Comparison of ENCODE assay signal across 14 cellular contexts in genomic region chr7:105821527-105821926, GRCh38. TPM values are rescaled to one million over a fixed set of nuclear protein-coding genes. Genes with fewer than 3 reads are reported as not detected.
A peak's percentile ranks its signal among the peaks of the same experiment; 100 is the strongest.
DNase-seq lines count a peak whose midpoint lies in the region; ATAC-seq and TF ChIP-seq lines count a peak whose summit lies in the region.
"Had no signal": no experiment of that assay in that cellular context is flagged by ENCODE, and none has a peak within 500 bp of the region (broad histone marks: within the 10 kb centered on the region; RNA-seq: fewer than 3 reads in every experiment).

No MANE protein-coding gene starts in this region.

- POLR2A ChIA-PET in CD4-positive, alpha-beta T cell (lab: Charles Lee): interaction anchor here (1.3 kb wide), 1 partner anchor 103 kb away, joined by 3 read pairs; no protein-coding TSS in a partner anchor

- H3K9me3 Mint-ChIP-seq in activated T-cell treated with anti-CD3 and anti-CD28 coated beads, Interleukin-2, amount 50 U/mL, for 24 hours: no peaks in the 10 kb centered on the region
- H3K9me3 Mint-ChIP-seq in CD4-positive, alpha-beta T cell: peaks cover 6% of the 10 kb centered on the region
- H3K9me3 Mint-ChIP-seq in endothelial cell (ENCODE audit: unreplicated experiment): no peaks in the 10 kb centered on the region
- H3K9me3 Mint-ChIP-seq: HFFc6 had no signal

- no peak overlapping the region for H2AFZ ChIP-seq in Karpas-422 (ENCODE audit: low read length)

- H3K36me3 Mint-ChIP-seq in activated T-cell treated with anti-CD3 and anti-CD28 coated beads, Interleukin-2, amount 50 U/mL, for 24 hours (ENCODE audit: low read depth): peaks cover 2% of the 10 kb centered on the region
- H3K36me3 Mint-ChIP-seq in CD4-positive, alpha-beta T cell (ENCODE audit: low read depth): peaks cover 43% of the 10 kb centered on the region
- peaks cover 4% of the 10 kb centered on the region for H3K36me3 Mint-ChIP-seq in endothelial cell (ENCODE audit: low read depth, unreplicated experiment)

- no peak for TF ChIP-seq CTCF in CD4-positive, alpha-beta T cell (IDR thresholded peaks at IDR 0.05)
- TF ChIP-seq CTCF in endothelial cell (IDR thresholded peaks at IDR 0.05; ENCODE audit: unreplicated experiment): no peak

- no peak overlapping the region for H3K4me2 ChIP-seq in Karpas-422 (ENCODE audit: low read depth, low read length, poor library complexity, severe bottlenecking)
- H3K4me2 ChIP-seq: A549 had no signal

- H3K27ac Mint-ChIP-seq in activated T-cell treated with anti-CD3 and anti-CD28 coated beads, Interleukin-2, amount 50 U/mL, for 24 hours: peak overlapping the region; percentile 37
- no peak overlapping the region for H3K27ac Mint-ChIP-seq in CD4-positive, alpha-beta T cell
- H3K27ac Mint-ChIP-seq in endothelial cell (ENCODE audit: unreplicated experiment): peak overlapping the region; percentile 48
- H3K27ac Mint-ChIP-seq: HFFc6 had no signal

- no peaks in the 10 kb centered on the region for H3K27me3 ChIP-seq in CD4-positive, alpha-beta T cell (ENCODE audit: control insufficient read depth, insufficient read depth, low read length)
- no peaks in the 10 kb centered on the region for H3K27me3 ChIP-seq in Karpas-422 (ENCODE audit: low read length)
- H3K27me3 ChIP-seq: BE2C had no signal

- H3K9me3 ChIP-seq in CD4-positive, alpha-beta T cell (ENCODE audit: control insufficient read depth, low read length): no peaks in the 10 kb centered on the region
- H3K9me3 ChIP-seq in Karpas-422 (ENCODE audit: low read length): no peaks in the 10 kb centered on the region
- H3K9me3 ChIP-seq: A549, BE2C had no signal

- no peaks in the 10 kb centered on the region for H3K4me1 ChIP-seq in Karpas-422 (ENCODE audit: low read length)

- intact Hi-C loops in CD4-positive, alpha-beta T cell (cut with DNase I, micrococcal nuclease): no loop called here

- no peaks in the 10 kb centered on the region; the same call in 1 of the 2 replicates for H3K9me2 ChIP-seq in Karpas-422 (replicated peaks; ENCODE audit: insufficient read depth, low read length)

- H3K4me3 Mint-ChIP-seq in activated T-cell treated with anti-CD3 and anti-CD28 coated beads, Interleukin-2, amount 50 U/mL, for 24 hours: no peak overlapping the region
- H3K4me3 Mint-ChIP-seq in CD4-positive, alpha-beta T cell: peak overlapping the region; percentile 67
- no peak overlapping the region for H3K4me3 Mint-ChIP-seq in endothelial cell (ENCODE audit: unreplicated experiment)
- H3K4me3 Mint-ChIP-seq: HFFc6 had no signal

- no peaks in the 10 kb centered on the region for H4K20me1 ChIP-seq in Karpas-422 (ENCODE audit: insufficient read depth, low read depth, low read length)

- no peak for DNase-seq in activated T-cell treated with anti-CD3 and anti-CD28 coated beads, Interleukin-2, amount 50 U/mL, for 24 hours
- no peak for DNase-seq in activated T-cell treated with anti-CD3 and anti-CD28 coated beads for 4 hours
- DNase-seq in CD4-positive, alpha-beta T cell: no peak
- DNase-seq in Karpas-422: no peak
- no peak for DNase-seq in endothelial cell (ENCODE audit: low spot score)
- DNase-seq in A172 (ENCODE audit: low spot score): no peak
- no peak for DNase-seq in NK-92 (lab: John Stamatoyannopoulos, UW; ENCODE audit: unreplicated experiment)
- DNase-seq: BE2C, DMS53, HCEC 1CT, HFFc6 had no signal

- H3K27me3 Mint-ChIP-seq in activated T-cell treated with anti-CD3 and anti-CD28 coated beads, Interleukin-2, amount 50 U/mL, for 24 hours: no peaks in the 10 kb centered on the region
- H3K27me3 Mint-ChIP-seq in CD4-positive, alpha-beta T cell: no peaks in the 10 kb centered on the region
- no peaks in the 10 kb centered on the region for H3K27me3 Mint-ChIP-seq in endothelial cell (ENCODE audit: unreplicated experiment)

- no peaks in the 10 kb centered on the region for H3K79me2 ChIP-seq in Karpas-422 (ENCODE audit: low read length)

- H3K4me1 Mint-ChIP-seq in activated T-cell treated with anti-CD3 and anti-CD28 coated beads, Interleukin-2, amount 50 U/mL, for 24 hours (ENCODE audit: low read depth): peaks cover 30% of the 10 kb centered on the region
- peaks cover 50% of the 10 kb centered on the region for H3K4me1 Mint-ChIP-seq in CD4-positive, alpha-beta T cell (ENCODE audit: low read depth)
- H3K4me1 Mint-ChIP-seq in endothelial cell (ENCODE audit: unreplicated experiment): peaks cover 13% of the 10 kb centered on the region

- no peak overlapping the region for H3K27ac ChIP-seq in CD4-positive, alpha-beta T cell (ENCODE audit: low read depth, low read length)
- no peak overlapping the region for H3K27ac ChIP-seq in Karpas-422 (ENCODE audit: low read length)
- H3K27ac ChIP-seq: A549, C4-2B, HL-60 had no signal

- CTCF ChIA-PET in CD4-positive, alpha-beta T cell (lab: Charles Lee): interaction anchor here (1.9 kb wide), 1 partner anchor 27 kb away, joined by 5 read pairs; no protein-coding TSS in a partner anchor

- H3K4me3 ChIP-seq in Karpas-422 (ENCODE audit: low read length): 0 out of 2 replicates have a peak overlapping the region, but pooled peaks have one; percentile 6
- H3K4me3 ChIP-seq: A549 had no signal

- no peak for ATAC-seq in CD4-positive, alpha-beta T cell (ENCODE audit: poor library complexity)
- ATAC-seq: A549 had no signal

- no peak overlapping the region for H3K9ac ChIP-seq in Karpas-422 (ENCODE audit: low read length)

- no peaks in the 10 kb centered on the region for H3K36me3 ChIP-seq in Karpas-422 (ENCODE audit: insufficient read depth, low read length)
- H3K36me3 ChIP-seq: BE2C had no signal

RNA-seq across cellular contexts. Expression of gene ATXN7L1, which starts 54.9 kb away (rescaled TPM):
- 10 to 100 TPM; 27.3 to 29.2 TPM for total RNA-seq in CD4-positive, alpha-beta T cell
- not detected in 2 replicates for total RNA-seq in Karpas-422 (2014; rRNA removed; shearing (Covaris generic); ENCODE audit: low replicate concordance)
- total RNA-seq in endothelial cell (ENCODE audit: unreplicated experiment): 18.4 TPM
- 1.6 and 10.2 TPM in 2 replicates for total RNA-seq in A172 (2014; rRNA removed; shearing (Covaris generic))
